18 cellular contexts compared by ENCODE assay signal in the genomic region with DNA sequence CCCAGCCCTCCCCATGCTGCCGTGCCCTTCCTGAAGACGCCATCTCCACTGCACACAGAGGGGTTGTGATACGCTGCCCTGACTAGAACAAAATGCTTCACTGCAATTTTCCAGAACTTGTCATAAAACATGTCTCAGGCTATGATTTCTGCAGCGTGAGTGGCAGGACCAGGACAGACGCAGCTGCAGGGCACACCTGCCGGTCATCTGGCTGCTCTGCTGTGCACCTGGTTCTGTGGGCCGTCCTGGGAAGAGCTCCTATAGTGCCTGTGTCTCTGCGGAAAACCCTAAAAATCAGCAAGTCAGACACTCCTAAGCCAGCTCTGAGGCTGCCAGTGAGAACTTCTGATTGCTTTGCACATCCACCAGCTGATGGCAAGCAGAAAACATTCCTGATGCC.
"Had no signal": no experiment of that assay in that cellular context is flagged by ENCODE, and none has a peak within 500 bp of the region (broad histone marks: within the 10 kb centered on the region; RNA-seq: fewer than 3 reads in every experiment).

No MANE protein-coding gene starts in this region.

- FAIRE-seq: endothelial cell of umbilical vein, kidney had no signal

- DNase-seq: effector CD4-positive, alpha-beta T cell; endodermal cell; erythroblast; foreskin keratinocyte; kidney; left cardiac atrium; left ventricle myocardium superior; mesenchymal stem cell; midbrain; naive B cell; psoas muscle; retina; right lobe of liver; stimulated activated CD4-positive, alpha-beta T cell treated with anti-CD3 and anti-CD28 coated beads, Interleukin-4, amount 100 ng/mL, for 1 hour; stimulated activated CD8-positive, alpha-beta memory T cell treated with anti-CD3 and anti-CD28 coated beads, Interleukin-4, amount 100 ng/mL, for 48 hours; tibial artery; upper lobe of left lung had no signal
